8 cellular contexts compared by ENCODE assay signal in the genomic region with DNA sequence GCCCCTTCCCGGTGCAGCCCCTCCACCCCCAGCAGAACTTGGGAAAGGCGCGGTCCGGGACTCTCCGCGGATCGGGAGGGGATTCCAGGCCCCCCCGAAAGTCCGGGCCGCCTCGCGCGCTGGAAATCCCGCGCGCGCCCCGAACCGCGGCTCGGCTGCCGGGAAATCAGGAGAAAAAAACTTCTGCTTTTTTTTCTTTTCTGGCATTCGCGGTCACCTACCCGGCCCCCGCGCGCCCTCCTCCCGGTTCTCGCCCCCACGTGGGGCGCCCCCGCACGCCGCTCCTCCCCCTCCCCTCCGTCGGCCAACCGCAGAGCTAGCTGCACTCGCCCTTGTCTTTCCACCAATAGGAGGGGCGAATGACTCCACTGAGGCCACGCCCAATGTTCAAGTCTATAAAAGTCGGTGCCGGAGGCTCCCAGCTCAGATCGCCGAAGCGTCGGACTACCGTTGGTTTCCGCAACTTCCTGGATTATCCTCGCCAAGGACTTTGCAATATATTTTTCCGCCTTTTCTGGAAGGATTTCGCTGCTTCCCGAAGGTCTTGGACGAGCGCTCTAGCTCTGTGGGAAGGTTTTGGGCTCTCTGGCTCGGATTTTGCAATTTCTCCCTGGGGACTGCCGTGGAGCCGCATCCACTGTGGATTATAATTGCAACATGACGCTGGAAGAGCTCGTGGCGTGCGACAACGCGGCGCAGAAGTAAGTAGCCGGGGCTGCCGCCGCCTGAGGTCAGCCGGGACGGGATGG. TPM values are rescaled to one million over a fixed set of nuclear protein-coding genes. Genes with fewer than 3 reads are reported as not detected.
A peak's percentile ranks its signal among the peaks of the same experiment; 100 is the strongest.
DNase-seq lines count a peak whose midpoint lies in the region; ATAC-seq and TF ChIP-seq lines count a peak whose summit lies in the region.

Gene GADD45B, plus strand, starts transcription at position 426 of the 749 bp plus-strand sequence. Its CDS starts 232 bp downstream, at position 658.

- peak within 1 kb of the TSS; percentile 88 for H3K27ac Mint-ChIP-seq in activated CD4-positive, alpha-beta T cell treated with anti-CD3 and anti-CD28 coated beads, Interleukin-2, amount 10 ng/mL, durations not matched to agents 7 days and 5 days

- peak; percentile 97 for DNase-seq in BE2C
- peak; percentile 96 for DNase-seq in GM19238 (ENCODE audit: insufficient read length, low spot score)
- DNase-seq in NCI-H748 (lab: John Stamatoyannopoulos, UW; ENCODE audit: unreplicated experiment), result peak; percentile 92
- DNase-seq in activated CD4-positive, alpha-beta T cell treated with anti-CD3 and anti-CD28 coated beads, Interleukin-2, amount 10 ng/mL, durations not matched to agents 7 days and 5 days, result peak; percentile 97
- peak; percentile 99 for DNase-seq in coronary artery (ENCODE audit: low spot score)
- DNase-seq in left kidney (ENCODE audit: low read depth, low spot score), result peak; percentile 98
- peak; percentile 97 for DNase-seq in stimulated activated CD4-positive, alpha-beta T cell treated with anti-CD3 and anti-CD28 coated beads, Interleukin-1b, Interleukin-23, amount 100 ng/mL, for 48 hours

- TF ChIP-seq CTCF in BE2C (IDR thresholded peaks at IDR 0.05; ENCODE audit: low read depth, low read length) (no peak), coronary artery (IDR thresholded peaks at IDR 0.05) (no peak)

- H3K36me3 ChIP-seq in BE2C, result no peaks in the 10 kb centered on the region

- peaks cover 15% of the 10 kb centered on the region for H3K27me3 ChIP-seq in BE2C

- H3K27me3 Mint-ChIP-seq in activated CD4-positive, alpha-beta T cell treated with anti-CD3 and anti-CD28 coated beads, Interleukin-2, amount 10 ng/mL, durations not matched to agents 7 days and 5 days, result no peaks in the 10 kb centered on the region

- CTCF ChIA-PET in activated CD4-positive, alpha-beta T cell treated with anti-CD3 and anti-CD28 coated beads, Interleukin-2, amount 10 ng/mL, durations not matched to agents 7 days and 5 days (lab: Charles Lee), result interaction anchor here (0.6 to 3.5 kb wide), 22 partner anchors 9 to 742 kb away, joined by 3 to 30 read pairs (median 3); partner anchors contain the start of genes LMNB2 and TIMM13

- H3K27ac ChIP-seq in coronary artery, result peak within 1 kb of the TSS; percentile 88 to 96

- H3K4me3 ChIP-seq in BE2C (ENCODE audit: low read depth, low read length), result peak within 1 kb of the TSS; percentile 89
- peak within 1 kb of the TSS; percentile 88 for H3K4me3 ChIP-seq in coronary artery

- H3K4me1 ChIP-seq in BE2C, result no peaks in the 10 kb centered on the region

- peaks cover 19% of the 10 kb centered on the region for H3K4me1 Mint-ChIP-seq in activated CD4-positive, alpha-beta T cell treated with anti-CD3 and anti-CD28 coated beads, Interleukin-2, amount 10 ng/mL, durations not matched to agents 7 days and 5 days

- H3K9me3 Mint-ChIP-seq in activated CD4-positive, alpha-beta T cell treated with anti-CD3 and anti-CD28 coated beads, Interleukin-2, amount 10 ng/mL, durations not matched to agents 7 days and 5 days, result no peaks in the 10 kb centered on the region

- H3K4me3 Mint-ChIP-seq in activated CD4-positive, alpha-beta T cell treated with anti-CD3 and anti-CD28 coated beads, Interleukin-2, amount 10 ng/mL, durations not matched to agents 7 days and 5 days, result peak within 1 kb of the TSS; percentile 99

- POLR2A ChIA-PET in activated CD4-positive, alpha-beta T cell treated with anti-CD3 and anti-CD28 coated beads, Interleukin-2, amount 10 ng/mL, durations not matched to agents 7 days and 5 days (lab: Charles Lee), result interaction anchor here (0.6 to 2.3 kb wide), 16 partner anchors 12 to 1026 kb away, joined by 3 to 27 read pairs (median 6); partner anchors contain the start of gene LMNB2

- ATAC-seq in HG03469 (IDR thresholded peaks at IDR 0.05; ENCODE audit: unreplicated experiment), result peak; percentile 38

- no peaks in the 10 kb centered on the region for H3K9me3 ChIP-seq in BE2C

- peaks cover 25% of the 10 kb centered on the region for H3K36me3 Mint-ChIP-seq in activated CD4-positive, alpha-beta T cell treated with anti-CD3 and anti-CD28 coated beads, Interleukin-2, amount 10 ng/mL, durations not matched to agents 7 days and 5 days (ENCODE audit: low read depth)

RNA-seq across cellular contexts. Expression of gene GADD45B, which starts in this region (rescaled TPM):
- 18.1 TPM for polyA plus RNA-seq in BE2C (2012; ENCODE audit: insufficient read depth, insufficient read length, low read depth)
- total RNA-seq in activated CD4-positive, alpha-beta T cell treated with anti-CD3 and anti-CD28 coated beads, Interleukin-2, amount 10 ng/mL, durations not matched to agents 7 days and 5 days, result 10 to 100 TPM; 31.2 to 39.2 TPM

Comparison
In these comparisons a context has a peak if more than half of its experiments do, and no peak if none do; other contexts are left out.
1. Peak in every context shown above with its lines: DNase-seq, ATAC-seq, H3K4me3 ChIP-seq and H3K27ac ChIP-seq.